Comparison of ENCODE assay signal across 1 cellular context in genomic region chr14:24818054-24818822, GRCh38.
TF ChIP-seq lines count a peak whose summit lies in the region.

No MANE protein-coding gene starts in this region.

TF ChIP-seq in HepG2, 621 proteins besides CTCF, POLR2A, EP300 and RAD21 (continued from another document and continues in another):
- TF ChIP-seq ZNF280D (CRISPR knock-in tag; IDR thresholded peaks at IDR 0.05) (peak; percentile 13; the same call in 1 of the 2 replicates), IRF2 (CRISPR knock-in tag; IDR thresholded peaks at IDR 0.05) (peak; percentile 37; the same call in 1 of the 2 replicates), CREBL2 (CRISPR knock-in tag; IDR thresholded peaks at IDR 0.05; ENCODE audit: borderline replicate concordance) (peak; percentile 83; the same call in 1 of the 2 replicates), GATA4 (IDR thresholded peaks at IDR 0.05; ENCODE audit: borderline replicate concordance, low read depth) (peak; percentile 81; the same call in 1 of the 2 replicates), TAF1 (CRISPR knock-in tag; IDR thresholded peaks at IDR 0.05) (peak; percentile 82), ZNF451 (CRISPR knock-in tag; IDR thresholded peaks at IDR 0.05) (peak; percentile 52; the same call in 1 of the 2 replicates), MTF2 (CRISPR knock-in tag; IDR thresholded peaks at IDR 0.05; ENCODE audit: borderline replicate concordance) (no peak; the same call in 1 of the 2 replicates), E2F1 (CRISPR knock-in tag; IDR thresholded peaks at IDR 0.05) (no peak), ZNF546 (CRISPR knock-in tag; conservative IDR thresholded peaks at IDR 0.05) (peak; percentile 74; the same call in 1 of the 2 replicates), ZXDC (CRISPR knock-in tag; IDR thresholded peaks at IDR 0.05) (0 out of 2 replicates have a peak, but pooled peaks have one; percentile 89), SP1 (IDR thresholded peaks at IDR 0.05) (no peak), SP1 (CRISPR knock-in tag; IDR thresholded peaks at IDR 0.05) (no peak), KLF16 (CRISPR knock-in tag; IDR thresholded peaks at IDR 0.05) (peak in 1 of 2 experiments; percentile 59; a peak in 3 of 4 replicates), ZNF33A (CRISPR knock-in tag; IDR thresholded peaks at IDR 0.05; ENCODE audit: borderline replicate concordance) (no peak), ERF (CRISPR knock-in tag; IDR thresholded peaks at IDR 0.05) (peak; percentile 85), KDM5A (IDR thresholded peaks at IDR 0.05; ENCODE audit: borderline replicate concordance, low read length) (peak; percentile 80), SOX6 (IDR thresholded peaks at IDR 0.05) (no peak), SOX6 (CRISPR knock-in tag; IDR thresholded peaks at IDR 0.05) (peak; percentile 94), ZBTB34 (CRISPR knock-in tag; IDR thresholded peaks at IDR 0.05) (peak; percentile 54; the same call in 1 of the 2 replicates), SIX4 (CRISPR knock-in tag; IDR thresholded peaks at IDR 0.05) (peak; percentile 67), HNRNPL (IDR thresholded peaks at IDR 0.05; ENCODE audit: low read depth, low read length) (no peak), ZNF275 (CRISPR knock-in tag; IDR thresholded peaks at IDR 0.05; ENCODE audit: borderline replicate concordance) (no peak), RBM22 (optimal IDR thresholded peaks at IDR 0.05; ENCODE audit: low read length) (peak; percentile 49), JDP2 (CRISPR knock-in tag; IDR thresholded peaks at IDR 0.05; ENCODE audit: borderline replicate concordance) (no peak; the same call in 1 of the 2 replicates), NFAT5 (CRISPR knock-in tag; IDR thresholded peaks at IDR 0.05) (0 out of 2 replicates have a peak, but pooled peaks have one; percentile 17), ZNF724P (CRISPR knock-in tag; IDR thresholded peaks at IDR 0.05; ENCODE audit: borderline replicate concordance) (peak; percentile 95), ZNF30 (CRISPR knock-in tag; IDR thresholded peaks at IDR 0.05) (peak; percentile 34; the same call in 1 of the 2 replicates), NBN (conservative IDR thresholded peaks at IDR 0.05) (no peak), MXD3 (CRISPR knock-in tag; IDR thresholded peaks at IDR 0.05) (peak; percentile 30; the same call in 1 of the 2 replicates), PBX3 (CRISPR knock-in tag; IDR thresholded peaks at IDR 0.05; ENCODE audit: borderline replicate concordance) (no peak), ZNF629 (CRISPR knock-in tag; conservative IDR thresholded peaks at IDR 0.05) (peak; percentile 67), CENPT (CRISPR knock-in tag; IDR thresholded peaks at IDR 0.05; ENCODE audit: low read depth) (no peak), ZFP1 (CRISPR knock-in tag; IDR thresholded peaks at IDR 0.05) (peak; percentile 92), ZNF232 (CRISPR knock-in tag; IDR thresholded peaks at IDR 0.05; ENCODE audit: borderline replicate concordance) (peak; percentile 92; the same call in 1 of the 2 replicates), ZNF605 (CRISPR knock-in tag; IDR thresholded peaks at IDR 0.05) (peak; percentile 79), ZBTB20 (CRISPR knock-in tag; IDR thresholded peaks at IDR 0.05; ENCODE audit: borderline replicate concordance, low read depth) (peak; percentile 60; the same call in 1 of the 2 replicates), TARDBP (CRISPR knock-in tag; IDR thresholded peaks at IDR 0.05) (peak; percentile 94; the same call in 1 of the 2 replicates), ZNF17 (CRISPR knock-in tag; IDR thresholded peaks at IDR 0.05) (no peak), ZNF136 (CRISPR knock-in tag; IDR thresholded peaks at IDR 0.05; ENCODE audit: low read depth) (peak; percentile 98), MYPOP (CRISPR knock-in tag; IDR thresholded peaks at IDR 0.05) (peak; percentile 85; the same call in 1 of the 2 replicates), ZNF510 (CRISPR knock-in tag; IDR thresholded peaks at IDR 0.05; ENCODE audit: low read depth) (peak; percentile 86; the same call in 1 of the 2 replicates), GLI4 (CRISPR knock-in tag; IDR thresholded peaks at IDR 0.05; ENCODE audit: borderline replicate concordance) (peak; percentile 79; the same call in 1 of the 2 replicates), IRF1 (CRISPR knock-in tag; IDR thresholded peaks at IDR 0.05; ENCODE audit: low read depth) (no peak; the same call in 1 of the 2 replicates), ZNF354B (CRISPR knock-in tag; IDR thresholded peaks at IDR 0.05) (peak; percentile 87; the same call in 1 of the 2 replicates), GABPB1 (CRISPR knock-in tag; IDR thresholded peaks at IDR 0.05) (peak; percentile 21; the same call in 1 of the 2 replicates)
